In genomic region chr2:74849228-74849892, GRCh38 we compare ENCODE assay signal across 8 cellular contexts. TPM values are rescaled to one million over a fixed set of nuclear protein-coding genes. Genes with fewer than 3 reads are reported as not detected.
DNase-seq lines count a peak whose midpoint lies in the region; ATAC-seq lines count a peak whose summit lies in the region.

No MANE protein-coding gene starts in this region.

- ATAC-seq in HG03097 (IDR thresholded peaks at IDR 0.05; ENCODE audit: low FRiP score, unreplicated experiment) (peak; percentile 66), naive B cell (ENCODE audit: low read depth in 2 of 2) (peak; percentile 84 to 89)

- H3K9me3 Mint-ChIP-seq in naive B cell, result no peaks in the 10 kb centered on the region

- H3K36me3 Mint-ChIP-seq in naive B cell, result no peaks in the 10 kb centered on the region

- peak; percentile 29 for DNase-seq in activated CD8-positive, alpha-beta memory T cell treated with anti-CD3 and anti-CD28 coated beads, Interleukin-2, amount 50 U/mL, for 4 hours
- no peak for DNase-seq in activated CD8-positive, alpha-beta memory T cell treated with anti-CD3 and anti-CD28 coated beads, Interleukin-2, amount 50 U/mL, for 48 hours
- DNase-seq in SK-MEL-5 (ENCODE audit: low read depth, low spot score) (peak; percentile 85), dermis blood vessel endothelial cell (peak; percentile 36), naive B cell (peak; percentile 64), HK-2 (ENCODE audit: unreplicated experiment) (no peak), NCI-H510A treated with DMSO at 0.1 percent for 48 hours (lab: John Stamatoyannopoulos, UW) (no peak)

- H3K27me3 Mint-ChIP-seq in naive B cell, result no peaks in the 10 kb centered on the region

- peak overlapping the region; percentile 89 to 99 (median 99) for H3K27ac Mint-ChIP-seq in naive B cell

- in situ Hi-C loops in SK-MEL-5 (cut with HindIII; ENCODE audit: low pct_unique_long_range_greater_than_20kb, low sequenced_read_pairs), result no loop called here

- H3K4me3 Mint-ChIP-seq in naive B cell, result peak overlapping the region; percentile 84 to 94 (median 90)

- H3K4me1 Mint-ChIP-seq in naive B cell, result peaks cover 51 to 80% (median 78%) of the 10 kb centered on the region in 3 donors

RNA-seq across cellular contexts. Expression of gene HK2, which starts 15.4 kb away (rescaled TPM):
- 39.2 and 52.1 TPM in 2 replicates for total RNA-seq in SK-MEL-5 (2014; rRNA removed; shearing (Covaris generic))
- 60.6 and 84.9 TPM in 2 replicates for polyA plus RNA-seq in SK-MEL-5 (2015; cell fraction: cytosol; rRNA removed)
- polyA plus RNA-seq in SK-MEL-5 (2015; cell fraction: nucleus; rRNA removed), result 55.2 and 82.1 TPM in 2 replicates
- 3.1 and 7.6 TPM in 2 replicates for total RNA-seq in dermis blood vessel endothelial cell
- polyA plus RNA-seq in naive B cell (ENCODE audit: low read depth in 6 of 6), result 1 to 10 TPM; 3.1 to 8.3 (median 6.1) TPM

Comparison
In these comparisons a context has a peak if more than half of its experiments do, and no peak if none do; other contexts are left out.
1. DNase-seq: peak in activated CD8-positive, alpha-beta memory T cell treated with anti-CD3 and anti-CD28 coated beads, Interleukin-2, amount 50 U/mL, for 4 hours (single experiment), SK-MEL-5 (single experiment), dermis blood vessel endothelial cell (single experiment) and naive B cell (single experiment); none in activated CD8-positive, alpha-beta memory T cell treated with anti-CD3 and anti-CD28 coated beads, Interleukin-2, amount 50 U/mL, for 48 hours (single experiment), HK-2 (single experiment) and NCI-H510A treated with DMSO at 0.1 percent for 48 hours (single experiment).